In the genomic region with DNA sequence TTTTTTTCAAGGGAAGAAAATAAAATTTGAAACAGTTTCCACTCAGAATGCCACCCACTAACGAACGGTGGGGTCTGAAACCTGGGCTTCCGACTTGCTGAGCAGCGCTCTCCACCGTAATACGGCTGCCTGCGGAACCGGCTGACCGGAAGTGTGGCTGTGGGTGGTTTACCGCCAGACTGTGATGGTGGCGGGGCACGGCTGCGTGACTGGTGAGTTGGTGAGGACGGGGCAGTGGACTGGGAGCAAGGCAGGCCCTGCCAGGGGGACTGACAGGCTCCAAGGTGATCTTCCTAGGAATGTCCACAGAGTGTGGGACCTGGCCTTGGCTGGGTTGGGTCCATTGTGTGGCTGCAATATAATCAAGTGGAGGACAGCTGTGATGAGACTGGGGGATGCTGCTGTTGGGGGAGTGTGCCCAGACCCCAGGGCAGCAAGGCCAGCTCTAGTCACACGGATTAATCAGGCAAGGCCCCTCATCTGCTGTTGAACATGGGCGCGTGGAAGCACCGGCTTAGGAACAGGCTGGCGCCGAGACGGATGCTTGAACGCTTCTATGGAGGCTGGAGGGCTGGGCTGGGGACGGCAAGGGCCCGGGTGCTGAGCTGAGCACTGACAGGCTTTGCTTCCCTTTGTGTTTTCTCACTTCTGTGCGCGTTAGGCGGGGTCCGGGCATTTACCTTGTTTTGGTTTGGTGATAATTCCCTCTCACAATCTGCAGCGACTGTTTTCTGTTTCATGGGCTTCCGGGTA, we compare ENCODE assay signal across 22 cellular contexts.
"Had no signal": no experiment of that assay in that cellular context is flagged by ENCODE, and none has a peak within 500 bp of the region (broad histone marks: within the 10 kb centered on the region; RNA-seq: fewer than 3 reads in every experiment).

No MANE protein-coding gene starts in this region.

- ATAC-seq: left colon; left ventricle myocardium superior; right cardiac atrium; stimulated activated naive CD8-positive, alpha-beta T cell treated with anti-CD3 and anti-CD28 coated beads, Interleukin-15, Interleukin-2, amounts not matched to agents 100 U/mL and 50 U/mL, for 24 hours; upper lobe of right lung had no signal

- DNase-seq: effector memory CD4-positive, alpha-beta T cell; esophagus squamous epithelium; foreskin fibroblast; immature natural killer cell; left colon; left ventricle myocardium superior; mesenchymal stem cell; midbrain; naive B cell; ovary; right cardiac atrium; stimulated activated CD4-positive, alpha-beta T cell treated with anti-CD3 and anti-CD28 coated beads, Interleukin-2, amount 100 ng/mL, for 48 hours; stimulated activated naive CD8-positive, alpha-beta T cell treated with anti-CD3 and anti-CD28 coated beads, Interleukin-15, Interleukin-2, amounts not matched to agents 100 U/mL and 50 U/mL, for 24 hours; tibial artery; upper lobe of right lung had no signal

- H3K27ac Mint-ChIP-seq: immature natural killer cell, naive B cell, nephron, progenitor cell of endocrine pancreas had no signal

- H3K36me3 Mint-ChIP-seq: immature natural killer cell, naive B cell had no signal

- H3K4me1 Mint-ChIP-seq: immature natural killer cell, naive B cell had no signal

- H3K4me3 Mint-ChIP-seq: immature natural killer cell, naive B cell, nephron had no signal

- H3K27me3 Mint-ChIP-seq: progenitor cell of endocrine pancreas had no signal

- H3K27ac ChIP-seq: epithelial cell of prostate, esophagus squamous epithelium, ovary, suprapubic skin, tibial artery, upper lobe of right lung, vagina had no signal

- H3K4me3 ChIP-seq: esophagus squamous epithelium, lung, ovary, smooth muscle cell, suprapubic skin, tibial artery, upper lobe of right lung, vagina had no signal
